ENCODE assay signal across 1 cellular context in the genomic region with DNA sequence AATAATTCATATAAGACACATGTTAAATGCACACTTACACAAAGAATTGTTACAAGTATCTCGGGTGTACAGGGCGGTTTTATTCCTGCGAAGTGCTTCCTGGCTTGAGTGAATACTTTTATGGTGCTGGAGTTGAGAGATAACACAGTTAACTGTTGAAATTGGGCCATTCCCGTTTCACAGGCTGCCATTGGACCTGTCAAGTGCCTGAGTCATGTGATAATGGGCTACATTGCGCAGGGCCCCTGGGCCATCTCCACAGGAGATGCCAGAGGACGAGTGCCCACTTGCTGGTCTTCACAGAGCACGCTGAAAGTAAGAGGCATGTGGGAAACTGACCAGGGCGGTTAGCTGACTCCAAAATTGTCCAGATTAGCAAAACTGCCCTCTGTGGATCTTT.
TF ChIP-seq lines count a peak whose summit lies in the region.

No MANE protein-coding gene starts in this region.

TF ChIP-seq in SK-N-SH, 30 proteins besides CTCF, POLR2A, EP300 and RAD21 (continued from another document):
- TF ChIP-seq, protein P1, sequence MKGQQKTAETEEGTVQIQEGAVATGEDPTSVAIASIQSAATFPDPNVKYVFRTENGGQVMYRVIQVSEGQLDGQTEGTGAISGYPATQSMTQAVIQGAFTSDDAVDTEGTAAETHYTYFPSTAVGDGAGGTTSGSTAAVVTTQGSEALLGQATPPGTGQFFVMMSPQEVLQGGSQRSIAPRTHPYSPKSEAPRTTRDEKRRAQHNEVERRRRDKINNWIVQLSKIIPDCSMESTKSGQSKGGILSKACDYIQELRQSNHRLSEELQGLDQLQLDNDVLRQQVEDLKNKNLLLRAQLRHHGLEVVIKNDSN (IDR thresholded peaks at IDR 0.05; ENCODE audit: borderline replicate concordance, low read depth), result no peak
- TF ChIP-seq RFX5 (IDR thresholded peaks at IDR 0.05; ENCODE audit: low read length) (no peak), JUND (IDR thresholded peaks at IDR 0.05) (no peak)
- TF ChIP-seq, protein P2, sequence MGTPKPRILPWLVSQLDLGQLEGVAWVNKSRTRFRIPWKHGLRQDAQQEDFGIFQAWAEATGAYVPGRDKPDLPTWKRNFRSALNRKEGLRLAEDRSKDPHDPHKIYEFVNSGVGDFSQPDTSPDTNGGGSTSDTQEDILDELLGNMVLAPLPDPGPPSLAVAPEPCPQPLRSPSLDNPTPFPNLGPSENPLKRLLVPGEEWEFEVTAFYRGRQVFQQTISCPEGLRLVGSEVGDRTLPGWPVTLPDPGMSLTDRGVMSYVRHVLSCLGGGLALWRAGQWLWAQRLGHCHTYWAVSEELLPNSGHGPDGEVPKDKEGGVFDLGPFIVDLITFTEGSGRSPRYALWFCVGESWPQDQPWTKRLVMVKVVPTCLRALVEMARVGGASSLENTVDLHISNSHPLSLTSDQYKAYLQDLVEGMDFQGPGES (IDR thresholded peaks at IDR 0.05; ENCODE audit: low read depth, low read length), result no peak
- TF ChIP-seq, protein P3, sequence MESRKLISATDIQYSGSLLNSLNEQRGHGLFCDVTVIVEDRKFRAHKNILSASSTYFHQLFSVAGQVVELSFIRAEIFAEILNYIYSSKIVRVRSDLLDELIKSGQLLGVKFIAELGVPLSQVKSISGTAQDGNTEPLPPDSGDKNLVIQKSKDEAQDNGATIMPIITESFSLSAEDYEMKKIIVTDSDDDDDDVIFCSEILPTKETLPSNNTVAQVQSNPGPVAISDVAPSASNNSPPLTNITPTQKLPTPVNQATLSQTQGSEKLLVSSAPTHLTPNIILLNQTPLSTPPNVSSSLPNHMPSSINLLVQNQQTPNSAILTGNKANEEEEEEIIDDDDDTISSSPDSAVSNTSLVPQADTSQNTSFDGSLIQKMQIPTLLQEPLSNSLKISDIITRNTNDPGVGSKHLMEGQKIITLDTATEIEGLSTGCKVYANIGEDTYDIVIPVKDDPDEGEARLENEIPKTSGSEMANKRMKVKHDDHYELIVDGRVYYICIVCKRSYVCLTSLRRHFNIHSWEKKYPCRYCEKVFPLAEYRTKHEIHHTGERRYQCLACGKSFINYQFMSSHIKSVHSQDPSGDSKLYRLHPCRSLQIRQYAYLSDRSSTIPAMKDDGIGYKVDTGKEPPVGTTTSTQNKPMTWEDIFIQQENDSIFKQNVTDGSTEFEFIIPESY (IDR thresholded peaks at IDR 0.05; ENCODE audit: borderline replicate concordance, low read depth), result no peak
